In the genomic region with DNA sequence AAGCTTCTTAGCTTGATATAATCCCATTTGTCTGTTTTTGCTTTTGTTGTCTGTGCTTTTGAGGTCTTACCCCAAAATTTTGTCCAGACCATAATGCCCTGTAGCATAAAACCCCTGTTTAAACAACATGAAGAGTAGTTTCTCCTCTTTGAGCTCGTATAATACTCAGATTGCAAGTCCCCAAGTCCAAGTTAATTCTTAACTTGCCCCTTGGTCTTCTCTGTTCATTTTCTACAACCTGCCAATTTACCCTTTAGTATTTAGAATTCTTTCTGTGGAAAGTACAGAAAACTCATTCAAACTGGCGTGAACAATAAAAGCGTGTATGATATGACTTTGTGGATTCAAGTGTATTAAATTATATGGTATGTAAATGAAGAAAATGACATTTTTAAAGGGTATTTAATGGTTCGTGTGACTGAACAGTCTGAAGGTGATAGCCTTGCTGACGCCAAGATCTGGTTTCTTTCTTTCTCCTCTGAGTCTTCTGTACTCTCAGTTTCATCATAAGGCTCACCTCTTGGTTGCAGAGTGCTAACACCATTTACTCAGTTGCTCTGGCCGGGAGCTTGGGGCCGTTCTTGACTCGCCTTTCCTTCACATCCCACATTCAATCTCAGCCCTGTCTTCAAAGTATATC, we compare ENCODE assay signal across 1 cellular context.
TF ChIP-seq lines count a peak whose summit lies in the region.

No MANE protein-coding gene starts in this region.

TF ChIP-seq in K562, 482 proteins besides CTCF, POLR2A, EP300 and RAD21:
- TF ChIP-seq, protein P1, sequence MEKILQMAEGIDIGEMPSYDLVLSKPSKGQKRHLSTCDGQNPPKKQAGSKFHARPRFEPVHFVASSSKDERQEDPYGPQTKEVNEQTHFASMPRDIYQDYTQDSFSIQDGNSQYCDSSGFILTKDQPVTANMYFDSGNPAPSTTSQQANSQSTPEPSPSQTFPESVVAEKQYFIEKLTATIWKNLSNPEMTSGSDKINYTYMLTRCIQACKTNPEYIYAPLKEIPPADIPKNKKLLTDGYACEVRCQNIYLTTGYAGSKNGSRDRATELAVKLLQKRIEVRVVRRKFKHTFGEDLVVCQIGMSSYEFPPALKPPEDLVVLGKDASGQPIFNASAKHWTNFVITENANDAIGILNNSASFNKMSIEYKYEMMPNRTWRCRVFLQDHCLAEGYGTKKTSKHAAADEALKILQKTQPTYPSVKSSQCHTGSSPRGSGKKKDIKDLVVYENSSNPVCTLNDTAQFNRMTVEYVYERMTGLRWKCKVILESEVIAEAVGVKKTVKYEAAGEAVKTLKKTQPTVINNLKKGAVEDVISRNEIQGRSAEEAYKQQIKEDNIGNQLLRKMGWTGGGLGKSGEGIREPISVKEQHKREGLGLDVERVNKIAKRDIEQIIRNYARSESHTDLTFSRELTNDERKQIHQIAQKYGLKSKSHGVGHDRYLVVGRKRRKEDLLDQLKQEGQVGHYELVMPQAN (IDR thresholded peaks at IDR 0.05; ENCODE audit: borderline replicate concordance): no peak
- TF ChIP-seq, protein P2, sequence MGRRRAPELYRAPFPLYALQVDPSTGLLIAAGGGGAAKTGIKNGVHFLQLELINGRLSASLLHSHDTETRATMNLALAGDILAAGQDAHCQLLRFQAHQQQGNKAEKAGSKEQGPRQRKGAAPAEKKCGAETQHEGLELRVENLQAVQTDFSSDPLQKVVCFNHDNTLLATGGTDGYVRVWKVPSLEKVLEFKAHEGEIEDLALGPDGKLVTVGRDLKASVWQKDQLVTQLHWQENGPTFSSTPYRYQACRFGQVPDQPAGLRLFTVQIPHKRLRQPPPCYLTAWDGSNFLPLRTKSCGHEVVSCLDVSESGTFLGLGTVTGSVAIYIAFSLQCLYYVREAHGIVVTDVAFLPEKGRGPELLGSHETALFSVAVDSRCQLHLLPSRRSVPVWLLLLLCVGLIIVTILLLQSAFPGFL (CRISPR knock-in tag; IDR thresholded peaks at IDR 0.05): no peak
- TF ChIP-seq ZNF232 (CRISPR knock-in tag; IDR thresholded peaks at IDR 0.05): no peak
- TF ChIP-seq ZNF197 (CRISPR knock-in tag; IDR thresholded peaks at IDR 0.05; ENCODE audit: low read depth): no peak
- no peak for TF ChIP-seq ZBTB1 (CRISPR knock-in tag; IDR thresholded peaks at IDR 0.05; ENCODE audit: borderline replicate concordance, low read depth)
- TF ChIP-seq IFI16 (CRISPR knock-in tag; IDR thresholded peaks at IDR 0.05): no peak
- TF ChIP-seq BMI1 (IDR thresholded peaks at IDR 0.05; ENCODE audit: low read length): no peak
- no peak for TF ChIP-seq ARID1B (IDR thresholded peaks at IDR 0.05)
- TF ChIP-seq ZNF431 (CRISPR knock-in tag; IDR thresholded peaks at IDR 0.05): no peak
- TF ChIP-seq HDAC3 (IDR thresholded peaks at IDR 0.05; ENCODE audit: borderline replicate concordance, partially characterized antibody): no peak
- no peak for TF ChIP-seq HEY1 (CRISPR knock-in tag; IDR thresholded peaks at IDR 0.05; ENCODE audit: borderline replicate concordance)
- TF ChIP-seq SAFB2 (IDR thresholded peaks at IDR 0.05; ENCODE audit: borderline replicate concordance, low read depth, low read length, severe bottlenecking): no peak
- TF ChIP-seq, protein P3, sequence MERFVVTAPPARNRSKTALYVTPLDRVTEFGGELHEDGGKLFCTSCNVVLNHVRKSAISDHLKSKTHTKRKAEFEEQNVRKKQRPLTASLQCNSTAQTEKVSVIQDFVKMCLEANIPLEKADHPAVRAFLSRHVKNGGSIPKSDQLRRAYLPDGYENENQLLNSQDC (CRISPR knock-in tag; IDR thresholded peaks at IDR 0.05): no peak
- TF ChIP-seq SP2 (IDR thresholded peaks at IDR 0.05; ENCODE audit: extremely low read depth, low read depth, low read length, poor library complexity, severe bottlenecking): no peak
- TF ChIP-seq GABPA (tag; conservative IDR thresholded peaks at IDR 0.05; ENCODE audit: low read depth): no peak
- no peak for TF ChIP-seq PHF21A (IDR thresholded peaks at IDR 0.05; ENCODE audit: borderline replicate concordance, low read depth)
- no peak for TF ChIP-seq CBX5 (IDR thresholded peaks at IDR 0.05; ENCODE audit: borderline replicate concordance, low read depth)
- no peak for TF ChIP-seq KDM5B (IDR thresholded peaks at IDR 0.05; ENCODE audit: insufficient replicate concordance, low read depth, low read length)
TF ChIP-seq in K562: peak in this region for 0.
